ENCODE assay signal across 30 cellular contexts in the genomic region with DNA sequence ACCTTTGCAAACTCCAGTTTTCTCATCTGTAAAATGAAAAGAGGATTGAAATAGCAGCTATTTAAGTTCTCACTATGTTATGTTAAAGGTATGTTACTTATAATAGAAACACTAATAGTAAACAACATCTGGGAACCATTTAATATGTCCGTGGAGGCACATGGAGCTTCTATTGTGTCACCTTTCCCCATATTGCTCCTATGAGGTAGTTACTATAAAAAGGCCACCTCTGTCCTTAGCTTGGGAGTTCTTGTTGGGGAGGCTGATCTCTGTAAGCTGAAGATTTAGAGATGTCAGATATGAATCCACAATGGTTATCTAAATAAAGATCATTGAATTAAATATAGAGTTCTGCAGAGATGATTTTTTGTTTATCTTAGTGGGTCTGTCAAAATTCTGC.
"Had no signal": no experiment of that assay in that cellular context is flagged by ENCODE, and none has a peak within 500 bp of the region (broad histone marks: within the 10 kb centered on the region; RNA-seq: fewer than 3 reads in every experiment).

No MANE protein-coding gene starts in this region.

- ATAC-seq: naive thymus-derived CD4-positive, alpha-beta T cell; natural killer cell; right lobe of liver; stimulated activated memory B cell treated with anti-CD40 and anti-IgM and Interleukin-4, amounts not matched to agents 10 μg/mL and 1 μg/mL and 100 μg/mL, for 72 hours; stimulated activated naive CD8-positive, alpha-beta T cell treated with anti-CD3 and anti-CD28 coated beads, Interleukin-15, amount 100 ng/mL, for 72 hours; stimulated activated naive CD8-positive, alpha-beta T cell treated with anti-CD3 and anti-CD28 coated beads, Interleukin-15, Interleukin-2, amounts not matched to agents 100 U/mL and 50 U/mL, for 24 hours; upper lobe of right lung had no signal

- H3K4me1 ChIP-seq: neural progenitor cell, parathyroid adenoma, right atrium auricular region, right lobe of liver, spleen, suprapubic skin, testis, tibial artery, upper lobe of right lung, vagina had no signal

- H3K4me3 ChIP-seq: neural progenitor cell, ovary, right atrium auricular region, right lobe of liver, sigmoid colon, skin epidermis, smooth muscle cell, spleen, suprapubic skin, testis, tibial artery, transverse colon, upper lobe of right lung, vagina had no signal

- DNase-seq: naive thymus-derived CD4-positive, alpha-beta T cell; natural killer cell; occipital lobe; ovary; posterior cingulate gyrus; retina; right lobe of liver; sigmoid colon; spleen; stimulated activated CD4-positive, alpha-beta T cell treated with anti-CD3 and anti-CD28 coated beads, Interleukin-12 subunit alpha, Interleukin-12 subunit beta, amount 100 ng/mL, for 4 hours; stimulated activated CD4-positive, alpha-beta T cell treated with anti-CD3 and anti-CD28 coated beads, Interleukin-1b, Interleukin-23, amount 100 ng/mL, for 48 hours; stimulated activated CD4-positive, alpha-beta T cell treated with anti-CD3 and anti-CD28 coated beads, Interleukin-4, amount 100 ng/mL, for 1 hour; stimulated activated CD4-positive, alpha-beta T cell treated with anti-CD3 and anti-CD28 coated beads, Interleukin-4, amount 100 ng/mL, for 4 hours; stimulated activated CD8-positive, alpha-beta memory T cell treated with anti-CD3 and anti-CD28 coated beads, Interleukin-4, amount 100 ng/mL, for 48 hours; stimulated activated naive CD4-positive, alpha-beta T cell; stimulated activated naive CD8-positive, alpha-beta T cell treated with anti-CD3 and anti-CD28 coated beads, Interleukin-15, amount 100 ng/mL, for 72 hours; stimulated activated naive CD8-positive, alpha-beta T cell treated with anti-CD3 and anti-CD28 coated beads, Interleukin-15, Interleukin-2, amounts not matched to agents 100 U/mL and 50 U/mL, for 24 hours; substantia nigra; testis; tibial artery; transverse colon; upper lobe of right lung had no signal

- H3K36me3 ChIP-seq: neural progenitor cell, ovary, right atrium auricular region, right lobe of liver, sigmoid colon, spleen, suprapubic skin, tibial artery, transverse colon, upper lobe of right lung, vagina had no signal

- H3K9me3 ChIP-seq: ovary, right atrium auricular region, right lobe of liver, sigmoid colon, spleen, suprapubic skin, testis, tibial artery, transverse colon, upper lobe of right lung, vagina had no signal

- H3K27ac ChIP-seq: neural progenitor cell, ovary, parathyroid adenoma, right atrium auricular region, right lobe of liver, sigmoid colon, skin epidermis, spleen, suprapubic skin, testis, tibial artery, transverse colon, upper lobe of right lung, vagina had no signal

- H3K27me3 ChIP-seq: neural progenitor cell, ovary, right atrium auricular region, right lobe of liver, sigmoid colon, spleen, suprapubic skin, testis, tibial artery, transverse colon, upper lobe of right lung, vagina had no signal
